ENCODE assay signal across 15 cellular contexts in the genomic region with DNA sequence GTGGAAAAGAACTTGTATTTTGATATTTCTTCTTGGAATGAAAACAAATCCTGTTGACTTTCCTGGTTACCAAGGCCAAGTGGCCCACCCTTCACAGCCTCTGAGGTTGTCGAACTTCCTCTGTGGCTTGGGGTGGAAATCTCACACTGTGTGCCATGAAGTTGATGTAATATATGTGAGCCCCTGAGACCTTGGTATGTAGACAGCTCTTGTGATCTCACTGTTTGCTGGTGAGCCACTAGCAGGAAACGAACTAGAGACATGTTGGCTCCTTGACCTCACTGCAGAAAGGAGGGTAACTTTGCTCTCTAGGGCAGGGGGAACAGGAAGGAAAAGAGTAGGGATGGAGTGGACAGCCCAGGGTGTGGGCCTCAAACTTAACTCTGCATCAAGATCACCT.
DNase-seq lines count a peak whose midpoint lies in the region; ATAC-seq lines count a peak whose summit lies in the region.
"Had no signal": no experiment of that assay in that cellular context is flagged by ENCODE, and none has a peak within 500 bp of the region (broad histone marks: within the 10 kb centered on the region; RNA-seq: fewer than 3 reads in every experiment).

No MANE protein-coding gene starts in this region.

- H3K4me1 Mint-ChIP-seq in immature natural killer cell = peaks cover 98 to 100% of the 10 kb centered on the region in 2 donors

- no peak for ATAC-seq in HG03039 (IDR thresholded peaks at IDR 0.05; ENCODE audit: unreplicated experiment)

- H3K36me3 Mint-ChIP-seq in immature natural killer cell = peaks cover 15 to 38% (median 26%) of the 10 kb centered on the region in 3 donors

- DNase-seq in HT1080 (ENCODE audit: low read depth) = peak; percentile 59
- peak; percentile 30 for DNase-seq in activated gamma-delta T cell treated with anti-CD3 and anti-CD28 coated beads, Interleukin-2, amount 50 U/mL, for 16 hours (ENCODE audit: low read depth)
- DNase-seq in immature natural killer cell = peak; percentile 87 to 89 (median 87)
- DNase-seq in stimulated activated CD8-positive, alpha-beta memory T cell treated with anti-CD3 and anti-CD28 coated beads, Interleukin-4, amount 100 ng/mL, for 4 hours (ENCODE audit: low read depth in 2 of 2, low spot score in 1 of 2) = peak; percentile 3 to 12
- no peak for DNase-seq in NCI-H345 treated with DMSO at 0.1 percent for 48 hours (lab: John Stamatoyannopoulos, UW; ENCODE audit: unreplicated experiment)
- no peak for DNase-seq in NCI-H1694 (lab: John Stamatoyannopoulos, UW)
- DNase-seq: activated naive CD4-positive, alpha-beta T cell treated with anti-CD3 and anti-CD28 coated beads for 36 hours; cerebellar nuclear complex; hippocampal formation; MM.1S; ovary; PC-9; stimulated activated CD4-positive, alpha-beta T cell treated with anti-CD3 and anti-CD28 coated beads, Interleukin-1b, Interleukin-23, amount 100 ng/mL, for 48 hours had no signal

- peak overlapping the region; percentile 60 to 83 (median 79) for H3K4me3 Mint-ChIP-seq in immature natural killer cell
- H3K4me3 Mint-ChIP-seq: activated naive CD4-positive, alpha-beta T cell treated with anti-CD3 and anti-CD28 coated beads for 36 hours; memory B cell had no signal

- peak overlapping the region; percentile 96 to 99 (median 99) for H3K27ac Mint-ChIP-seq in immature natural killer cell
- H3K27ac Mint-ChIP-seq: memory B cell had no signal

- peaks cover 3 to 11% (median 5%) of the 10 kb centered on the region in 3 donors for H3K27me3 Mint-ChIP-seq in immature natural killer cell (ENCODE audit: low read depth in 3 of 3)
- H3K27me3 Mint-ChIP-seq: memory B cell had no signal

- no peaks in the 10 kb centered on the region for H3K9me3 Mint-ChIP-seq in immature natural killer cell
- H3K9me3 Mint-ChIP-seq: activated naive CD4-positive, alpha-beta T cell treated with anti-CD3 and anti-CD28 coated beads for 36 hours; memory B cell had no signal

Comparison
In these comparisons a context has a peak if more than half of its experiments do, and no peak if none do; other contexts are left out.
1. DNase-seq: peak in HT1080 (single experiment), activated gamma-delta T cell treated with anti-CD3 and anti-CD28 coated beads, Interleukin-2, amount 50 U/mL, for 16 hours (single experiment), immature natural killer cell (3 of 3) and stimulated activated CD8-positive, alpha-beta memory T cell treated with anti-CD3 and anti-CD28 coated beads, Interleukin-4, amount 100 ng/mL, for 4 hours (2 of 2); none in NCI-H345 treated with DMSO at 0.1 percent for 48 hours (single experiment) and NCI-H1694 (single experiment).